Comparison of ENCODE assay signal across 24 cellular contexts in genomic region chr12:110917961-110918360, GRCh38. TPM values are rescaled to one million over a fixed set of nuclear protein-coding genes. Genes with fewer than 3 reads are reported as not detected.
DNase-seq lines count a peak whose midpoint lies in the region; ATAC-seq, FAIRE-seq and TF ChIP-seq lines count a peak whose summit lies in the region.
"Had no signal": no experiment of that assay in that cellular context is flagged by ENCODE, and none has a peak within 500 bp of the region (broad histone marks: within the 10 kb centered on the region; RNA-seq: fewer than 3 reads in every experiment).

No MANE protein-coding gene starts in this region.

- H3K27me3 ChIP-seq in PC-3 (ENCODE audit: low read length) (no peaks in the 10 kb centered on the region), endodermal cell (ENCODE audit: control insufficient read depth, insufficient read depth, low read length, poor library complexity, severe bottlenecking) (no peaks in the 10 kb centered on the region), trophoblast cell (ENCODE audit: insufficient read depth, low read length) (no peaks in the 10 kb centered on the region), suprapubic skin (peaks cover 21% of the 10 kb centered on the region)

- peaks cover 3% of the 10 kb centered on the region for H3K4me1 Mint-ChIP-seq in endodermal cell
- no peaks in the 10 kb centered on the region for H3K4me1 Mint-ChIP-seq in activated CD8-positive, alpha-beta memory T cell treated with anti-CD3 and anti-CD28 coated beads, Interleukin-2, amount 10 ng/mL, durations not matched to agents 7 days and 5 days
- H3K4me1 Mint-ChIP-seq: activated CD4-positive, alpha-beta memory T cell treated with anti-CD3 and anti-CD28 coated beads, Interleukin-2, amount 10 ng/mL, durations not matched to agents 7 days and 5 days; activated naive CD4-positive, alpha-beta T cell treated with anti-CD3 and anti-CD28 coated beads, Interleukin-2, amount 10 ng/mL, durations not matched to agents 7 days and 5 days; T-helper 17 cell had no signal

- H3K36me3 Mint-ChIP-seq in endodermal cell (ENCODE audit: low read depth): no peaks in the 10 kb centered on the region
- H3K36me3 Mint-ChIP-seq in activated CD8-positive, alpha-beta memory T cell treated with anti-CD3 and anti-CD28 coated beads, Interleukin-2, amount 10 ng/mL, durations not matched to agents 7 days and 5 days: no peaks in the 10 kb centered on the region
- H3K36me3 Mint-ChIP-seq: activated naive CD4-positive, alpha-beta T cell treated with anti-CD3 and anti-CD28 coated beads, Interleukin-2, amount 10 ng/mL, durations not matched to agents 7 days and 5 days; WTC11 had no signal

- no peak overlapping the region for H3K14ac ChIP-seq in trophoblast cell (ENCODE audit: low read length)

- H3K79me2 ChIP-seq in PC-3 (ENCODE audit: low read length): no peaks in the 10 kb centered on the region
- H3K79me2 ChIP-seq in trophoblast cell (ENCODE audit: control insufficient read depth, insufficient read depth, low read length, poor library complexity): no peaks in the 10 kb centered on the region

- H3K79me1 ChIP-seq in trophoblast cell (ENCODE audit: low read length): no peaks in the 10 kb centered on the region

- H3K4ac ChIP-seq in trophoblast cell (ENCODE audit: low read depth, low read length): no peak overlapping the region

- no peak for TF ChIP-seq POLR2A in suprapubic skin (IDR thresholded peaks at IDR 0.05)

- intact Hi-C loops in PC-3 (cut with micrococcal nuclease): no loop called here

- H4K8ac ChIP-seq in trophoblast cell (ENCODE audit: low read depth, low read length): no peak overlapping the region

- no peak for TF ChIP-seq EP300 in suprapubic skin (IDR thresholded peaks at IDR 0.05)

- H3K9me3 Mint-ChIP-seq in endodermal cell: no peaks in the 10 kb centered on the region
- no peaks in the 10 kb centered on the region for H3K9me3 Mint-ChIP-seq in activated CD8-positive, alpha-beta memory T cell treated with anti-CD3 and anti-CD28 coated beads, Interleukin-2, amount 10 ng/mL, durations not matched to agents 7 days and 5 days (ENCODE audit: low read depth)
- H3K9me3 Mint-ChIP-seq: activated CD4-positive, alpha-beta memory T cell treated with anti-CD3 and anti-CD28 coated beads, Interleukin-2, amount 10 ng/mL, durations not matched to agents 7 days and 5 days; activated naive CD4-positive, alpha-beta T cell treated with anti-CD3 and anti-CD28 coated beads, Interleukin-2, amount 10 ng/mL, durations not matched to agents 7 days and 5 days; activated T-cell treated with anti-CD3 and anti-CD28 coated beads, Interleukin-2, amount 50 U/mL, for 24 hours had no signal

- no peaks in the 10 kb centered on the region for H3F3A ChIP-seq in PC-3 (ENCODE audit: low read length, unreplicated experiment)

- BruUV-seq in PC-3 (replicated peaks; lab: Mats Ljungman, UMichigan): no TSS peak

- H4K91ac ChIP-seq in trophoblast cell (ENCODE audit: low read depth, low read length): no peak overlapping the region

- H3K27ac ChIP-seq in PC-3 (ENCODE audit: low read length) (peak overlapping the region; percentile 63), endodermal cell (ENCODE audit: low read depth, low read length) (no peak overlapping the region), trophoblast cell (ENCODE audit: low read depth, low read length) (peak overlapping the region; percentile 31), suprapubic skin (no peak overlapping the region)

- H2AFZ ChIP-seq in PC-3 (ENCODE audit: low read length) (peak overlapping the region; percentile 75), trophoblast cell (ENCODE audit: insufficient read depth, low read length, poor library complexity) (no peak overlapping the region)

- no peaks in the 10 kb centered on the region for H4K20me1 ChIP-seq in PC-3 (ENCODE audit: low read length)

- no peak overlapping the region for H3K23ac ChIP-seq in trophoblast cell (ENCODE audit: low read length)

- peak overlapping the region; percentile 63 for H3K4me2 ChIP-seq in PC-3 (ENCODE audit: low read length)
- peak overlapping the region; percentile 2 for H3K4me2 ChIP-seq in trophoblast cell (ENCODE audit: low read length)

- H2BK120ac ChIP-seq in trophoblast cell (ENCODE audit: insufficient read depth, low read length, poor library complexity): no peak overlapping the region

- no peak overlapping the region for H2BK5ac ChIP-seq in trophoblast cell (ENCODE audit: low read depth, low read length, poor library complexity)

- no peak; the same call in 1 of the 2 replicates for ATAC-seq in PC-3
- ATAC-seq in activated CD8-positive, alpha-beta memory T cell treated with anti-CD3 and anti-CD28 coated beads, Interleukin-2, amount 10 ng/mL, durations not matched to agents 7 days and 5 days: no peak
- ATAC-seq: left colon, mucosa of descending colon, T-helper 17 cell had no signal

- no peaks in the 10 kb centered on the region for H3K36me3 ChIP-seq in PC-3 (ENCODE audit: low read depth, low read length)
- H3K36me3 ChIP-seq in endodermal cell (ENCODE audit: control insufficient read depth, insufficient read depth, low read length): no peaks in the 10 kb centered on the region
- no peaks in the 10 kb centered on the region for H3K36me3 ChIP-seq in trophoblast cell (ENCODE audit: control insufficient read depth in 1 of 2, insufficient read depth in 2 of 2, low read length in 2 of 2)
- H3K36me3 ChIP-seq in suprapubic skin: no peaks in the 10 kb centered on the region

- H3K9ac ChIP-seq in PC-3 (ENCODE audit: low read length) (no peak overlapping the region), endodermal cell (ENCODE audit: extremely low read depth, low read length, poor library complexity, severe bottlenecking) (no peak overlapping the region), trophoblast cell (ENCODE audit: low read length) (no peak overlapping the region)

- H3K4me3 ChIP-seq in PC-3 (ENCODE audit: low read length): no peak overlapping the region; the same call in 1 of the 2 replicates
- H3K4me3 ChIP-seq in endodermal cell (ENCODE audit: low read length): no peak overlapping the region
- H3K4me3 ChIP-seq in trophoblast cell (ENCODE audit: low read depth, low read length): no peak overlapping the region
- no peak overlapping the region for H3K4me3 ChIP-seq in suprapubic skin
- H3K4me3 ChIP-seq: mucosa of descending colon had no signal

- H3K9me2 ChIP-seq in PC-3 (replicated peaks; ENCODE audit: low read length): no peaks in the 10 kb centered on the region

- H3K18ac ChIP-seq in trophoblast cell (ENCODE audit: low read length): no peak overlapping the region

- CTCF ChIA-PET in PC-3 (lab: Charles Lee): interaction anchor here (0.6 kb wide), 1 partner anchor 178 kb away, joined by 4 read pairs; no protein-coding TSS in a partner anchor
- CTCF ChIA-PET in activated CD8-positive, alpha-beta memory T cell treated with anti-CD3 and anti-CD28 coated beads, Interleukin-2, amount 10 ng/mL, durations not matched to agents 7 days and 5 days (lab: Charles Lee): no interaction called here

- no peaks in the 10 kb centered on the region for H3K27me3 Mint-ChIP-seq in endodermal cell (ENCODE audit: insufficient read depth)
- H3K27me3 Mint-ChIP-seq in activated CD8-positive, alpha-beta memory T cell treated with anti-CD3 and anti-CD28 coated beads, Interleukin-2, amount 10 ng/mL, durations not matched to agents 7 days and 5 days: peaks cover 14% of the 10 kb centered on the region

- H3K9me3 ChIP-seq in PC-3 (ENCODE audit: low read length) (no peaks in the 10 kb centered on the region), endodermal cell (ENCODE audit: control insufficient read depth, low read length) (no peaks in the 10 kb centered on the region), trophoblast cell (ENCODE audit: insufficient read depth, low read depth, low read length) (no peaks in the 10 kb centered on the region), suprapubic skin (no peaks in the 10 kb centered on the region)
- H3K9me3 ChIP-seq: mucosa of descending colon had no signal

- FAIRE-seq in GM19239 (lab: Jason Lieb, UNC): no peak

- H2AK5ac ChIP-seq in trophoblast cell (ENCODE audit: low read length): no peak overlapping the region

- peak overlapping the region; percentile 64 for H3K27ac Mint-ChIP-seq in endodermal cell
- no peak overlapping the region for H3K27ac Mint-ChIP-seq in activated CD8-positive, alpha-beta memory T cell treated with anti-CD3 and anti-CD28 coated beads, Interleukin-2, amount 10 ng/mL, durations not matched to agents 7 days and 5 days
- H3K27ac Mint-ChIP-seq: activated CD4-positive, alpha-beta memory T cell treated with anti-CD3 and anti-CD28 coated beads, Interleukin-2, amount 10 ng/mL, durations not matched to agents 7 days and 5 days; activated naive CD4-positive, alpha-beta T cell treated with anti-CD3 and anti-CD28 coated beads, Interleukin-2, amount 10 ng/mL, durations not matched to agents 7 days and 5 days; activated T-cell treated with anti-CD3 and anti-CD28 coated beads, Interleukin-2, amount 50 U/mL, for 24 hours; T-helper 17 cell; WTC11 had no signal

- no peak overlapping the region for H2BK12ac ChIP-seq in trophoblast cell (ENCODE audit: low read length)

- 88 to 89% methylated on average over 7 of the region's 7 CpGs for WGBS in endodermal cell (ENCODE audit: insufficient coverage in 1 of 2, insufficient read length in 1 of 2), 2 experiments
- WGBS in trophoblast cell (ENCODE audit: extremely low coverage, insufficient coverage, insufficient read length): no CpG with 5 or more reads among the region's 7 CpGs
- 70% methylated on average over 7 of the region's 7 CpGs for WGBS in suprapubic skin

- POLR2A ChIA-PET in PC-3 (lab: Charles Lee; ENCODE audit: unreplicated experiment): no interaction called here

- no peak overlapping the region for H4K12ac ChIP-seq in trophoblast cell (ENCODE audit: low read depth, low read length)

- no peak overlapping the region for H3K4me3 Mint-ChIP-seq in endodermal cell
- H3K4me3 Mint-ChIP-seq in activated CD8-positive, alpha-beta memory T cell treated with anti-CD3 and anti-CD28 coated beads, Interleukin-2, amount 10 ng/mL, durations not matched to agents 7 days and 5 days: no peak overlapping the region
- H3K4me3 Mint-ChIP-seq: activated CD4-positive, alpha-beta memory T cell treated with anti-CD3 and anti-CD28 coated beads, Interleukin-2, amount 10 ng/mL, durations not matched to agents 7 days and 5 days; activated naive CD4-positive, alpha-beta T cell treated with anti-CD3 and anti-CD28 coated beads, Interleukin-2, amount 10 ng/mL, durations not matched to agents 7 days and 5 days; activated T-cell treated with anti-CD3 and anti-CD28 coated beads, Interleukin-2, amount 50 U/mL, for 24 hours; T-helper 17 cell; WTC11 had no signal

- H3K4me1 ChIP-seq in PC-3 (ENCODE audit: insufficient read depth, low read length): peaks cover 24% of the 10 kb centered on the region
- no peaks in the 10 kb centered on the region for H3K4me1 ChIP-seq in endodermal cell (ENCODE audit: control insufficient read depth, insufficient read depth, low read length)
- peaks cover 0 to 2% of the 10 kb centered on the region in 2 experiments for H3K4me1 ChIP-seq in trophoblast cell (ENCODE audit: control insufficient read depth in 1 of 2, insufficient read depth in 2 of 2, low read length in 2 of 2)
- H3K4me1 ChIP-seq in suprapubic skin: no peaks in the 10 kb centered on the region

- DNase-seq in ELR (ENCODE audit: low read depth) (peak; percentile 40), PC-3 (peak; percentile 55), endodermal cell (no peak), trophoblast cell (peak; percentile 73 to 88), suprapubic skin (ENCODE audit: low spot score in 2 of 2) (no peak), GM19239 (ENCODE audit: insufficient read length, low spot score) (no peak)
- no peak for DNase-seq in activated CD8-positive, alpha-beta memory T cell treated with anti-CD3 and anti-CD28 coated beads, Interleukin-2, amount 10 ng/mL, durations not matched to agents 7 days and 5 days
- DNase-seq: activated CD4-positive, alpha-beta memory T cell treated with anti-CD3 and anti-CD28 coated beads, Interleukin-2, amount 10 ng/mL, durations not matched to agents 7 days and 5 days; activated naive CD4-positive, alpha-beta T cell treated with anti-CD3 and anti-CD28 coated beads, Interleukin-2, amount 10 ng/mL, durations not matched to agents 7 days and 5 days; activated T-cell treated with anti-CD3 and anti-CD28 coated beads, Interleukin-2, amount 50 U/mL, for 24 hours; cortex of kidney; foreskin melanocyte; Kasumi-1; left colon; mucosa of descending colon; NCI-H1092 treated with DMSO at 0.1 percent for 48 hours; NCI-H2081; NCI-H510A; Right ventricle myocardium superior; T-helper 17 cell had no signal

- no peak for TF ChIP-seq CTCF in PC-3 (conservative IDR thresholded peaks at IDR 0.05; ENCODE audit: low read depth, low read length)
- TF ChIP-seq CTCF in endodermal cell (conservative IDR thresholded peaks at IDR 0.05): no peak
- no peak for TF ChIP-seq CTCF in suprapubic skin (IDR thresholded peaks at IDR 0.05)

RNA-seq across cellular contexts. Expression of gene MYL2, which starts 2.4 kb away (rescaled TPM):
- total RNA-seq in PC-3 (2014; rRNA removed) (not detected in 2 replicates), endodermal cell (under 1 TPM in 1 of 2 donors, not detected in 1; 0.89 TPM), suprapubic skin (not detected)
- polyA plus RNA-seq in endodermal cell (2013, experiment 1 of 2): not detected
- not detected for polyA plus RNA-seq in endodermal cell (2013, experiment 2 of 2)
- 0.08 and 0.28 TPM in 2 replicates for polyA plus RNA-seq in trophoblast cell (2013)
- not detected for total RNA-seq in activated CD8-positive, alpha-beta memory T cell treated with anti-CD3 and anti-CD28 coated beads, Interleukin-2, amount 10 ng/mL, durations not matched to agents 7 days and 5 days
- total RNA-seq: activated CD4-positive, alpha-beta memory T cell treated with anti-CD3 and anti-CD28 coated beads, Interleukin-2, amount 10 ng/mL, durations not matched to agents 7 days and 5 days; HT-29; left colon; renal cortical epithelial cell; T-helper 17 cell; temporal lobe; WTC11 had no signal

Comparison
In these comparisons a context has a peak if more than half of its experiments do, and no peak if none do; other contexts are left out.
1. DNase-seq: peak in ELR (single experiment), PC-3 (single experiment) and trophoblast cell (2 of 2); none in endodermal cell (single experiment), suprapubic skin (0 of 2), GM19239 (single experiment) and activated CD8-positive, alpha-beta memory T cell treated with anti-CD3 and anti-CD28 coated beads, Interleukin-2, amount 10 ng/mL, durations not matched to agents 7 days and 5 days (single experiment).
2. H3K27ac ChIP-seq: peak in PC-3 (single experiment) and trophoblast cell (single experiment); none in endodermal cell (single experiment) and suprapubic skin (single experiment).